1 cellular context compared by ENCODE assay signal in the genomic region with DNA sequence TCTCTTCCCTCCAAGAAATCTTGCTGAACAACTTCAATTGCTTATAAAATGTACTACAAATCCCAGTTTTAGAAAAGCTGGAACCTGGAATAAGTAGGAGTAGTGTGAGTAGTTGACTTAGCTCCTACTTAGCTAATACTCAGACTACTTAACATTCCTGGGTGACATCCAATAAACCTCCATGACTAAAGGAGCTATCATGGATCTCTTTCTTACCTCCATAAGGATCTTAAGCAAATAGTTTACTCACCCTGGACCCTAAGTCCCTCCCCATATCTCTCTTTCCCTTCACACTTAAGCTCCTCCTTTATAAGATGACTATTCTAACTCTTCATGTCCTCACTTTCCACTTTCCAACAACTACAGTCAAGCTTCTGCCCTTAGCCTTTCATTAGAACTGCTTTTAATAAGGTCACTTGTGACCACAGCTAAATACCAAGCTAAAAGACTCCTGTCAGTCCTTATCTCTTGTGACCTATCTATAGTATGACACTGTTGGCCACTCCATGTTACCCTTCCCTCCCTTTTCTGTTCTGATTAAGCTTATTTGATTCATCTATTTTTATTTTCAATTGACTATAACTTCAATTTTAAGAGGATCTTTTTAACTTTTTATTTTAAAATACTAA.
TF ChIP-seq lines count a peak whose summit lies in the region.

No MANE protein-coding gene starts in this region.

TF ChIP-seq in SK-N-SH, 30 proteins besides CTCF, POLR2A, EP300 and RAD21:
- no peak for TF ChIP-seq JUND (IDR thresholded peaks at IDR 0.05)
- no peak for TF ChIP-seq MXI1 (IDR thresholded peaks at IDR 0.05; ENCODE audit: low read depth, low read length)
- TF ChIP-seq NFIC (IDR thresholded peaks at IDR 0.05; ENCODE audit: borderline replicate concordance) = peak; percentile 11; the same call in 1 of the 2 replicates
